8 cellular contexts compared by ENCODE assay signal in genomic region chr4:140252742-140253555, GRCh38.
A peak's percentile ranks its signal among the peaks of the same experiment; 100 is the strongest.
DNase-seq lines count a peak whose midpoint lies in the region; ATAC-seq and TF ChIP-seq lines count a peak whose summit lies in the region.

No MANE protein-coding gene starts in this region.

- no peak overlapping the region for H3K4me3 ChIP-seq in CD4-positive, CD25-positive, alpha-beta regulatory T cell (ENCODE audit: low read depth, low read length)
- peak overlapping the region; percentile 29 for H3K4me3 ChIP-seq in LNCaP clone FGC (ENCODE audit: low read depth, low read length)
- H3K4me3 ChIP-seq in SK-N-MC, result peak overlapping the region; percentile 76
- peak overlapping the region; percentile 71 to 73 for H3K4me3 ChIP-seq in tibial artery

- H3K4me1 Mint-ChIP-seq in CD4-positive, CD25-positive, alpha-beta regulatory T cell, result peaks cover 0 to 10% (median 0%) of the 10 kb centered on the region in 4 donors

- peaks cover 15% of the 10 kb centered on the region for H3K27me3 ChIP-seq in CD4-positive, CD25-positive, alpha-beta regulatory T cell (ENCODE audit: control insufficient read depth, insufficient read depth, low read length)
- no peaks in the 10 kb centered on the region for H3K27me3 ChIP-seq in tibial artery

- peak; percentile 28 to 49 (median 29) for DNase-seq in CD4-positive, CD25-positive, alpha-beta regulatory T cell
- no peak for DNase-seq in LNCaP clone FGC (ENCODE audit: low read depth)
- no peak for DNase-seq in SK-N-MC (ENCODE audit: low read depth, low spot score)
- peak; percentile 64 to 65 for DNase-seq in activated naive CD4-positive, alpha-beta T cell treated with anti-CD3 and anti-CD28 coated beads, Interleukin-2, amount 50 U/mL, for 72 hours (ENCODE audit: low spot score in 2 of 2)
- peak; percentile 65 for DNase-seq in glomerular visceral epithelial cell (ENCODE audit: extremely low spot score)
- peak; percentile 66 for DNase-seq in occipital lobe (lab: John Stamatoyannopoulos, UW)
- peak; percentile 45 to 82 for DNase-seq in tibial artery

- no peaks in the 10 kb centered on the region for H3K36me3 Mint-ChIP-seq in CD4-positive, CD25-positive, alpha-beta regulatory T cell
- no peaks in the 10 kb centered on the region for H3K36me3 Mint-ChIP-seq in activated naive CD4-positive, alpha-beta T cell treated with anti-CD3 and anti-CD28 coated beads, Interleukin-2, amount 50 U/mL, for 72 hours

- peaks cover 7% of the 10 kb centered on the region for H3K4me1 ChIP-seq in CD4-positive, CD25-positive, alpha-beta regulatory T cell (ENCODE audit: control insufficient read depth, insufficient read depth, low read length, poor library complexity, severe bottlenecking)
- peaks cover 0 to 20% (median 11%) of the 10 kb centered on the region in 4 donors for H3K4me1 ChIP-seq in tibial artery

- H3K9ac ChIP-seq in SK-N-MC (ENCODE audit: insufficient read length), result peak overlapping the region; percentile 73

- peak; percentile 74 to 76 for ATAC-seq in CD4-positive, CD25-positive, alpha-beta regulatory T cell (ENCODE audit: low read depth in 2 of 2)
- peak; percentile 75 for ATAC-seq in GM21390 (IDR thresholded peaks at IDR 0.05; ENCODE audit: unreplicated experiment)
- ATAC-seq in activated naive CD4-positive, alpha-beta T cell treated with anti-CD3 and anti-CD28 coated beads, Interleukin-2, amount 50 U/mL, for 72 hours, result peak; percentile 63 to 69

- intact Hi-C loops in tibial artery (cut with DNase I; ENCODE audit: low total_unique reads), result loop anchor here (2.0 to 10.0 kb wide), 5 partner anchors 72 to 598 kb away; no protein-coding TSS in a partner anchor

- H3K27me3 Mint-ChIP-seq in CD4-positive, CD25-positive, alpha-beta regulatory T cell, result peaks cover 44% of the 10 kb centered on the region

- H3K9me3 ChIP-seq in CD4-positive, CD25-positive, alpha-beta regulatory T cell (ENCODE audit: control insufficient read depth in 2 of 2, low read length in 2 of 2), result no peaks in the 10 kb centered on the region
- H3K9me3 ChIP-seq in SK-N-MC (ENCODE audit: low read depth, low read length) (no peaks in the 10 kb centered on the region), tibial artery (no peaks in the 10 kb centered on the region)

- H3K4me3 Mint-ChIP-seq in CD4-positive, CD25-positive, alpha-beta regulatory T cell, result peak overlapping the region; percentile 16 to 84 (median 80)

- TF ChIP-seq CTCF in LNCaP clone FGC (IDR thresholded peaks at IDR 0.05; ENCODE audit: control insufficient read depth, extremely low read depth, insufficient read depth) (peak; percentile 88), tibial artery (IDR thresholded peaks at IDR 0.05) (peak; percentile 81 to 97)

- H3K27ac Mint-ChIP-seq in CD4-positive, CD25-positive, alpha-beta regulatory T cell, result peak overlapping the region in 1 of 3 donors; percentile 27
- H3K27ac Mint-ChIP-seq in activated naive CD4-positive, alpha-beta T cell treated with anti-CD3 and anti-CD28 coated beads, Interleukin-2, amount 50 U/mL, for 72 hours, result no peak overlapping the region

- no peaks in the 10 kb centered on the region for H3K36me3 ChIP-seq in CD4-positive, CD25-positive, alpha-beta regulatory T cell (ENCODE audit: control insufficient read depth, insufficient read depth, low read length)
- H3K36me3 ChIP-seq in SK-N-MC (ENCODE audit: insufficient read depth, low read length), result no peaks in the 10 kb centered on the region
- H3K36me3 ChIP-seq in tibial artery, result no peaks in the 10 kb centered on the region

- H3K9me3 Mint-ChIP-seq in CD4-positive, CD25-positive, alpha-beta regulatory T cell, result no peaks in the 10 kb centered on the region
- H3K9me3 Mint-ChIP-seq in activated naive CD4-positive, alpha-beta T cell treated with anti-CD3 and anti-CD28 coated beads, Interleukin-2, amount 50 U/mL, for 72 hours, result no peaks in the 10 kb centered on the region

- no peak overlapping the region for H3K27ac ChIP-seq in CD4-positive, CD25-positive, alpha-beta regulatory T cell (ENCODE audit: insufficient read depth, low read length, poor library complexity, severe bottlenecking)
- no peak overlapping the region for H3K27ac ChIP-seq in SK-N-MC
- peak overlapping the region; percentile 85 to 89 for H3K27ac ChIP-seq in tibial artery

Comparison
In these comparisons a context has a peak if more than half of its experiments do, and no peak if none do; other contexts are left out.
1. DNase-seq: peak in CD4-positive, CD25-positive, alpha-beta regulatory T cell (3 of 3), activated naive CD4-positive, alpha-beta T cell treated with anti-CD3 and anti-CD28 coated beads, Interleukin-2, amount 50 U/mL, for 72 hours (2 of 2), glomerular visceral epithelial cell (single experiment), occipital lobe (single experiment) and tibial artery (2 of 2); none in LNCaP clone FGC (single experiment) and SK-N-MC (single experiment).
2. H3K27ac ChIP-seq: peak in tibial artery (2 of 2); none in CD4-positive, CD25-positive, alpha-beta regulatory T cell (single experiment) and SK-N-MC (single experiment).
3. Peak in every context shown above with its lines, with median percentiles within 50 percentile points of each other: ATAC-seq.